Comparison of ENCODE assay signal across 10 cellular contexts in the genomic region with DNA sequence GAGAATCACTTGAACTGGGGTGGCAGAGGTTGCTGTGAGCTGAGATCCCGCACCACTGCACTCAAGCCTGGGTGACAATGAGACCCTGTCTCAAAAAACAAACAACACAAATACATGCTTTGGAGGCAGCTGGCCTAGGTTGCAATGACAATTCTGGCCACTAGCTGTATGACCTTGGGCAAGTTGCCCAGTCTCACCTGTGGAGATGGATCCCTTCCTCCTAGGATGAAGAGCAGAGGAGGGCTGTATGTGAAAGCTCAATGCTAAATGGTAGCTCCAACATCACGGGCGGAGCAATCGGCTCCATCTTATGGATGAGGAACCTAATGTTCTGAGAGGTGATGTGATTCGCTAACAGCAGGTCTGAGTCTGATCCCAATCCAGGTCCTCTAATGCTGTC. TPM values are rescaled to one million over a fixed set of nuclear protein-coding genes. Genes with fewer than 3 reads are reported as not detected.
DNase-seq lines count a peak whose midpoint lies in the region; ATAC-seq and TF ChIP-seq lines count a peak whose summit lies in the region.
"Had no signal": no experiment of that assay in that cellular context is flagged by ENCODE, and none has a peak within 500 bp of the region (broad histone marks: within the 10 kb centered on the region; RNA-seq: fewer than 3 reads in every experiment).

No MANE protein-coding gene starts in this region.

- no peaks in the 10 kb centered on the region for H3F3A ChIP-seq in SK-N-SH (replicated peaks; ENCODE audit: insufficient read depth)

- H4K20me1 ChIP-seq in SK-N-SH (ENCODE audit: insufficient read depth) (no peaks in the 10 kb centered on the region), OCI-LY3 (ENCODE audit: insufficient read depth, low read length) (no peaks in the 10 kb centered on the region)

- TF ChIP-seq RAD21 in SK-N-SH (IDR thresholded peaks at IDR 0.05; ENCODE audit: low read length), result no peak

- ATAC-seq in SK-N-SH treated with all-trans-retinoic acid at 6 μM for 48 hours (no peak), upper lobe of right lung (peak; percentile 15), GM21619 (IDR thresholded peaks at IDR 0.05; ENCODE audit: unreplicated experiment) (no peak)

- 91% methylated on average over 5 of the region's 5 CpGs for WGBS in SK-N-SH (ENCODE audit: low lambda C conversion rate)

- CTCF ChIA-PET in SK-N-SH (lab: Yijun Ruan, JAX), result interaction anchor here (0.7 to 3.8 kb wide), 16 partner anchors 10 to 120 kb away, joined by 3 to 19 read pairs (median 8); no protein-coding TSS in a partner anchor

- no peaks in the 10 kb centered on the region for H3K9me2 ChIP-seq in SK-N-SH

- H3K27me3 ChIP-seq in SK-N-SH (ENCODE audit: insufficient read depth), result no peaks in the 10 kb centered on the region
- H3K27me3 ChIP-seq in OCI-LY3 (ENCODE audit: low read depth, low read length), result peaks cover 29% of the 10 kb centered on the region
- no peaks in the 10 kb centered on the region for H3K27me3 ChIP-seq in upper lobe of right lung

- peak; percentile 51 for TF ChIP-seq CTCF in SK-N-SH (IDR thresholded peaks at IDR 0.05)
- peak; percentile 27 for TF ChIP-seq CTCF in OCI-LY3 (IDR thresholded peaks at IDR 0.05; ENCODE audit: low read depth, low read length)
- peak; percentile 23 for TF ChIP-seq CTCF in fibroblast of pulmonary artery (IDR thresholded peaks at IDR 0.05; ENCODE audit: low read length, missing control alignments)
- peak; percentile 29 for TF ChIP-seq CTCF in upper lobe of right lung (IDR thresholded peaks at IDR 0.05)

- H3K9me3 ChIP-seq in SK-N-SH, result no peaks in the 10 kb centered on the region
- no peaks in the 10 kb centered on the region for H3K9me3 ChIP-seq in OCI-LY3 (ENCODE audit: insufficient read depth, low read length)
- H3K9me3 ChIP-seq in upper lobe of right lung, result no peaks in the 10 kb centered on the region
- H3K9me3 ChIP-seq: suprapubic skin had no signal

- POLR2A ChIA-PET in SK-N-SH (lab: Yijun Ruan, JAX), result no interaction called here

- no peak overlapping the region for H2AFZ ChIP-seq in SK-N-SH (ENCODE audit: low read depth)
- H2AFZ ChIP-seq in OCI-LY3 (ENCODE audit: low read depth, low read length), result no peak overlapping the region

- H3K4me3 ChIP-seq in SK-N-SH (ENCODE audit: low read depth in 2 of 2, low read length in 1 of 2), result no peak overlapping the region
- H3K4me3 ChIP-seq in OCI-LY3 (ENCODE audit: low read length), result no peak overlapping the region
- no peak overlapping the region for H3K4me3 ChIP-seq in fibroblast of pulmonary artery (replicated peaks; ENCODE audit: low read depth, low read length)
- H3K4me3 ChIP-seq in upper lobe of right lung, result no peak overlapping the region
- H3K4me3 ChIP-seq: suprapubic skin had no signal

- no peak overlapping the region for H3K27ac ChIP-seq in SK-N-SH (ENCODE audit: low read depth in 2 of 2, low read length in 1 of 2)
- H3K27ac ChIP-seq in OCI-LY3 (ENCODE audit: low read length), result no peak overlapping the region
- no peak overlapping the region for H3K27ac ChIP-seq in upper lobe of right lung
- H3K27ac ChIP-seq: suprapubic skin had no signal

- DNase-seq in SK-N-SH (no peak), fibroblast of pulmonary artery (ENCODE audit: low read depth) (no peak), upper lobe of right lung (no peak), medulla oblongata (ENCODE audit: extremely low spot score) (no peak), islet precursor cell (no peak)

- H3K79me2 ChIP-seq in SK-N-SH (ENCODE audit: insufficient read depth), result no peaks in the 10 kb centered on the region
- H3K79me2 ChIP-seq in OCI-LY3 (ENCODE audit: low read length), result no peaks in the 10 kb centered on the region

- no peak for TF ChIP-seq EP300 in SK-N-SH (IDR thresholded peaks at IDR 0.05; ENCODE audit: borderline replicate concordance in 1 of 2, low read depth in 1 of 2, low read length in 1 of 2)

- H3K4me2 ChIP-seq in SK-N-SH, result no peak overlapping the region
- H3K4me2 ChIP-seq in OCI-LY3 (ENCODE audit: low read length), result no peak overlapping the region

- no peaks in the 10 kb centered on the region for H3K36me3 ChIP-seq in SK-N-SH (replicated peaks in 1 of 2; ENCODE audit: control insufficient read depth in 1 of 2, insufficient read depth in 2 of 2, low read length in 1 of 2)
- no peaks in the 10 kb centered on the region for H3K36me3 ChIP-seq in OCI-LY3 (replicated peaks; ENCODE audit: low read depth, low read length)
- no peaks in the 10 kb centered on the region for H3K36me3 ChIP-seq in upper lobe of right lung
- H3K36me3 ChIP-seq: suprapubic skin had no signal

- H3K4me1 ChIP-seq in SK-N-SH (ENCODE audit: control insufficient read depth in 1 of 2, insufficient read depth in 2 of 2, low read depth in 1 of 2, low read length in 1 of 2) (peaks cover 18 to 48% of the 10 kb centered on the region in 2 experiments; a peak in 3 of 4 replicates), OCI-LY3 (ENCODE audit: low read length) (no peaks in the 10 kb centered on the region), upper lobe of right lung (peaks cover 3% of the 10 kb centered on the region)
- H3K4me1 ChIP-seq: suprapubic skin had no signal

- no peak overlapping the region for H3K9ac ChIP-seq in SK-N-SH
- no peak overlapping the region for H3K9ac ChIP-seq in OCI-LY3 (ENCODE audit: low read length)

- intact Hi-C loops in upper lobe of right lung (cut with DNase I), result no loop called here

TF ChIP-seq in SK-N-SH, 30 proteins besides CTCF, POLR2A, EP300 and RAD21 (continues in another document):
- TF ChIP-seq TCF12 (IDR thresholded peaks at IDR 0.05), result no peak
- TF ChIP-seq POLR2AphosphoS5 (IDR thresholded peaks at IDR 0.05; ENCODE audit: low read depth, low read length), result no peak
- no peak for TF ChIP-seq EZH2phosphoT487 (IDR thresholded peaks at IDR 0.05; ENCODE audit: borderline replicate concordance, low read depth)
- TF ChIP-seq, protein P1, sequence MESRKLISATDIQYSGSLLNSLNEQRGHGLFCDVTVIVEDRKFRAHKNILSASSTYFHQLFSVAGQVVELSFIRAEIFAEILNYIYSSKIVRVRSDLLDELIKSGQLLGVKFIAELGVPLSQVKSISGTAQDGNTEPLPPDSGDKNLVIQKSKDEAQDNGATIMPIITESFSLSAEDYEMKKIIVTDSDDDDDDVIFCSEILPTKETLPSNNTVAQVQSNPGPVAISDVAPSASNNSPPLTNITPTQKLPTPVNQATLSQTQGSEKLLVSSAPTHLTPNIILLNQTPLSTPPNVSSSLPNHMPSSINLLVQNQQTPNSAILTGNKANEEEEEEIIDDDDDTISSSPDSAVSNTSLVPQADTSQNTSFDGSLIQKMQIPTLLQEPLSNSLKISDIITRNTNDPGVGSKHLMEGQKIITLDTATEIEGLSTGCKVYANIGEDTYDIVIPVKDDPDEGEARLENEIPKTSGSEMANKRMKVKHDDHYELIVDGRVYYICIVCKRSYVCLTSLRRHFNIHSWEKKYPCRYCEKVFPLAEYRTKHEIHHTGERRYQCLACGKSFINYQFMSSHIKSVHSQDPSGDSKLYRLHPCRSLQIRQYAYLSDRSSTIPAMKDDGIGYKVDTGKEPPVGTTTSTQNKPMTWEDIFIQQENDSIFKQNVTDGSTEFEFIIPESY (IDR thresholded peaks at IDR 0.05; ENCODE audit: borderline replicate concordance, low read depth), result no peak
- no peak for TF ChIP-seq TAF1 (IDR thresholded peaks at IDR 0.05; ENCODE audit: borderline replicate concordance, low read depth, low read length)
- no peak for TF ChIP-seq SIN3A (IDR thresholded peaks at IDR 0.05; ENCODE audit: borderline replicate concordance, low read depth, low read length)
- no peak for TF ChIP-seq NFIC (IDR thresholded peaks at IDR 0.05; ENCODE audit: borderline replicate concordance)

TF ChIP-seq in SK-N-SH treated with all-trans-retinoic acid at 6 μM for 48 hours, 23 proteins besides CTCF, POLR2A, EP300 and RAD21 (continues in another document):
- TF ChIP-seq, protein P2, sequence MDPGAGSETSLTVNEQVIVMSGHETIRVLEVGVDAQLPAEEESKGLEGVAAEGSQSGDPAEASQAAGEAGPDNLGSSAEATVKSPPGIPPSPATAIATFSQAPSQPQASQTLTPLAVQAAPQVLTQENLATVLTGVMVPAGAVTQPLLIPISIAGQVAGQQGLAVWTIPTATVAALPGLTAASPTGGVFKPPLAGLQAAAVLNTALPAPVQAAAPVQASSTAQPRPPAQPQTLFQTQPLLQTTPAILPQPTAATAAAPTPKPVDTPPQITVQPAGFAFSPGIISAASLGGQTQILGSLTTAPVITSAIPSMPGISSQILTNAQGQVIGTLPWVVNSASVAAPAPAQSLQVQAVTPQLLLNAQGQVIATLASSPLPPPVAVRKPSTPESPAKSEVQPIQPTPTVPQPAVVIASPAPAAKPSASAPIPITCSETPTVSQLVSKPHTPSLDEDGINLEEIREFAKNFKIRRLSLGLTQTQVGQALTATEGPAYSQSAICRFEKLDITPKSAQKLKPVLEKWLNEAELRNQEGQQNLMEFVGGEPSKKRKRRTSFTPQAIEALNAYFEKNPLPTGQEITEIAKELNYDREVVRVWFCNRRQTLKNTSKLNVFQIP (CRISPR knock-in tag; IDR thresholded peaks at IDR 0.05; ENCODE audit: borderline replicate concordance, low read depth), result no peak
- no peak for TF ChIP-seq ZFP30 (CRISPR knock-in tag; IDR thresholded peaks at IDR 0.05)
- no peak for TF ChIP-seq ZNF8 (CRISPR knock-in tag; IDR thresholded peaks at IDR 0.05)
- no peak for TF ChIP-seq CSDC2 (CRISPR knock-in tag; IDR thresholded peaks at IDR 0.05)
- TF ChIP-seq RARB (CRISPR knock-in tag; IDR thresholded peaks at IDR 0.05), result no peak
- TF ChIP-seq TOX (CRISPR knock-in tag; IDR thresholded peaks at IDR 0.05; ENCODE audit: borderline replicate concordance), result no peak
- TF ChIP-seq, protein P3, sequence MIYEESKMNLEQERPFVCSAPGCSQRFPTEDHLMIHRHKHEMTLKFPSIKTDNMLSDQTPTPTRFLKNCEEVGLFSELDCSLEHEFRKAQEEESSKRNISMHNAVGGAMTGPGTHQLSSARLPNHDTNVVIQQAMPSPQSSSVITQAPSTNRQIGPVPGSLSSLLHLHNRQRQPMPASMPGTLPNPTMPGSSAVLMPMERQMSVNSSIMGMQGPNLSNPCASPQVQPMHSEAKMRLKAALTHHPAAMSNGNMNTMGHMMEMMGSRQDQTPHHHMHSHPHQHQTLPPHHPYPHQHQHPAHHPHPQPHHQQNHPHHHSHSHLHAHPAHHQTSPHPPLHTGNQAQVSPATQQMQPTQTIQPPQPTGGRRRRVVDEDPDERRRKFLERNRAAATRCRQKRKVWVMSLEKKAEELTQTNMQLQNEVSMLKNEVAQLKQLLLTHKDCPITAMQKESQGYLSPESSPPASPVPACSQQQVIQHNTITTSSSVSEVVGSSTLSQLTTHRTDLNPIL (CRISPR knock-in tag; IDR thresholded peaks at IDR 0.05; ENCODE audit: low read depth), result no peak

RNA-seq across cellular contexts. Expression of a gene that starts 20.6 kb away (rescaled TPM):
- 3.2 and 4.8 TPM in 2 replicates for polyA plus RNA-seq in SK-N-SH (2012; rRNA removed)
- polyA plus RNA-seq in SK-N-SH (2012; cell fraction: cytosol; rRNA removed), result 1.6 and 2.5 TPM in 2 replicates
- polyA plus RNA-seq in SK-N-SH (2012; cell fraction: nucleus; rRNA removed), result 2.3 and 2.4 TPM in 2 replicates
- 4.1 TPM for total RNA-seq in upper lobe of right lung
- total RNA-seq: T-helper 1 cell treated with Interleukin-12 subunit alpha and Interleukin-12 subunit beta and Interleukin-4 antibody, amounts not matched to agents 30 ng/mL and 1 ng/mL, for 36 hours had no signal

RNA-seq across cellular contexts. Expression of a gene that starts 27.5 kb away (rescaled TPM):
- polyA plus RNA-seq in SK-N-SH (2012; rRNA removed), result 0.12 TPM in 1 of 2 replicates, not detected in the other
- polyA plus RNA-seq in SK-N-SH (2012; cell fraction: cytosol; rRNA removed), result not detected in 2 replicates
- polyA plus RNA-seq in SK-N-SH (2012; cell fraction: nucleus; rRNA removed), result 0.04 and 0.08 TPM in 2 replicates
- total RNA-seq in upper lobe of right lung, result not detected
- total RNA-seq: T-helper 1 cell treated with Interleukin-12 subunit alpha and Interleukin-12 subunit beta and Interleukin-4 antibody, amounts not matched to agents 30 ng/mL and 1 ng/mL, for 36 hours had no signal

RNA-seq across cellular contexts. Expression of a gene that starts 38.4 kb away (rescaled TPM):
- not detected in 2 replicates for polyA plus RNA-seq in SK-N-SH (2012; rRNA removed)
- not detected in 2 replicates for polyA plus RNA-seq in SK-N-SH (2012; cell fraction: cytosol; rRNA removed)
- polyA plus RNA-seq in SK-N-SH (2012; cell fraction: nucleus; rRNA removed), result 0.02 TPM in 1 of 2 replicates, not detected in the other
- 85.1 TPM for total RNA-seq in upper lobe of right lung
- total RNA-seq: T-helper 1 cell treated with Interleukin-12 subunit alpha and Interleukin-12 subunit beta and Interleukin-4 antibody, amounts not matched to agents 30 ng/mL and 1 ng/mL, for 36 hours had no signal
